ENCODE assay signal across 11 cellular contexts in the genomic region with DNA sequence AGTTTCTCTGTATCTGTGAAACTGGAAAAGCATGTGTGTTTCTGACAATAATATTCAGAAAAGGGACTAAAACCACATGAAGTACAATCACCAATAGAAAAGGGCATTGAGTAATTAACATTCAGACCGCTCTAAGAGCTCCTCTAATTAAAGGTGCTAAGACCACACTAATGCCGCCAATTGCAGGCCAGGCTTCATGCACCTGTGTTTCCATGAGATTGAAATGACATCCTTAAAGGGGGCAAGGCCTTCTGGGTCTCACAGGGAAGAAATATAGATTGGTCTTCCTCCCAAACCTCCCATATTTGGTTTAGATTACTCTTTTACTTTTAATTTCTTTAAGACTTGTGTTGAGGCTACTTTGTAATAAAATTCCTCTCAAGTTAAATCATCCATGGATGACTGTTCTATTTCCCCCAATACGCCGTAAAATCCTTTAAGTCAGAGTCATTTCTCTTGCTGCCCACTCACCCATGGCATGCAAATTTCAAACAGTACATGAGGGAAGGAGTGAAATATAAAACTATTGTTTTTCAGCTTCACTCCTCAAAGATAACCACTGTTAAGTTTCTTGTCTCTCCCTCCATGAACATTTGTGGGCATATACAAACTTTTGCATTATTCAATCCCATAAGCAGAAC.
DNase-seq lines count a peak whose midpoint lies in the region; ATAC-seq, FAIRE-seq and TF ChIP-seq lines count a peak whose summit lies in the region.
"Had no signal": no experiment of that assay in that cellular context is flagged by ENCODE, and none has a peak within 500 bp of the region (broad histone marks: within the 10 kb centered on the region; RNA-seq: fewer than 3 reads in every experiment).

No MANE protein-coding gene starts in this region.

- DNase-seq in NCI-H526 (lab: John Stamatoyannopoulos, UW), result peak; percentile 16 to 36
- DNase-seq in kidney epithelial cell (ENCODE audit: low read depth), result peak; percentile 75
- DNase-seq in GM13976 (ENCODE audit: low spot score), result no peak
- DNase-seq in sciatic nerve (ENCODE audit: low spot score), result no peak
- DNase-seq in activated T-helper 1 cell treated with anti-CD3 and anti-CD28 coated beads, Interleukin-12 subunit alpha, Interleukin-12 subunit beta, Interleukin-2, Interleukin-4 antibody, amounts not matched to agents 30 ng/mL and 10 ng/mL and 1 ng/mL, durations not matched to agents 14 hours and 24 hours and 36 hours (ENCODE audit: low spot score), result no peak
- no peak for DNase-seq in D721Med (ENCODE audit: insufficient read length, low spot score)
- DNase-seq: NK-92 treated with Interleukin-12 subunit alpha and Interleukin-12 subunit beta, amount 100 ng/mL, for 24 hours; stimulated activated CD4-positive, alpha-beta T cell treated with anti-CD3 and anti-CD28 coated beads, Interleukin-2, amount 100 ng/mL, for 48 hours had no signal

- no peaks in the 10 kb centered on the region for H3K36me3 ChIP-seq in kidney epithelial cell (ENCODE audit: control insufficient read depth, insufficient read depth, low read length)

- H3K4me3 Mint-ChIP-seq in activated T-helper 1 cell treated with anti-CD3 and anti-CD28 coated beads, Interleukin-12 subunit alpha, Interleukin-12 subunit beta, Interleukin-2, Interleukin-4 antibody, amounts not matched to agents 30 ng/mL and 10 ng/mL and 1 ng/mL, durations not matched to agents 14 hours and 24 hours and 36 hours, result no peak overlapping the region

- FAIRE-seq in D721Med (lab: Jason Lieb, UNC), result no peak
- FAIRE-seq: G401.6 had no signal

- no peaks in the 10 kb centered on the region for H3K36me3 Mint-ChIP-seq in activated T-helper 1 cell treated with anti-CD3 and anti-CD28 coated beads, Interleukin-12 subunit alpha, Interleukin-12 subunit beta, Interleukin-2, Interleukin-4 antibody, amounts not matched to agents 30 ng/mL and 10 ng/mL and 1 ng/mL, durations not matched to agents 14 hours and 24 hours and 36 hours (ENCODE audit: low read depth)

- H3K4me3 ChIP-seq in kidney epithelial cell (ENCODE audit: low read depth, low read length), result no peak overlapping the region

- intact Hi-C loops in sciatic nerve (cut with DNase I), result no loop called here
- intact Hi-C loops in activated T-helper 1 cell treated with anti-CD3 and anti-CD28 coated beads, Interleukin-12 subunit alpha, Interleukin-12 subunit beta, Interleukin-2, Interleukin-4 antibody, amounts not matched to agents 30 ng/mL and 10 ng/mL and 1 ng/mL, durations not matched to agents 14 hours and 24 hours and 36 hours (cut with micrococcal nuclease), result no loop called here

- no peaks in the 10 kb centered on the region for H3K4me1 Mint-ChIP-seq in activated T-helper 1 cell treated with anti-CD3 and anti-CD28 coated beads, Interleukin-12 subunit alpha, Interleukin-12 subunit beta, Interleukin-2, Interleukin-4 antibody, amounts not matched to agents 30 ng/mL and 10 ng/mL and 1 ng/mL, durations not matched to agents 14 hours and 24 hours and 36 hours (ENCODE audit: low read depth)

- H3K27ac Mint-ChIP-seq in activated T-helper 1 cell treated with anti-CD3 and anti-CD28 coated beads, Interleukin-12 subunit alpha, Interleukin-12 subunit beta, Interleukin-2, Interleukin-4 antibody, amounts not matched to agents 30 ng/mL and 10 ng/mL and 1 ng/mL, durations not matched to agents 14 hours and 24 hours and 36 hours, result no peak overlapping the region

- no peaks in the 10 kb centered on the region for H3K9me3 Mint-ChIP-seq in activated T-helper 1 cell treated with anti-CD3 and anti-CD28 coated beads, Interleukin-12 subunit alpha, Interleukin-12 subunit beta, Interleukin-2, Interleukin-4 antibody, amounts not matched to agents 30 ng/mL and 10 ng/mL and 1 ng/mL, durations not matched to agents 14 hours and 24 hours and 36 hours

- TF ChIP-seq CTCF in kidney epithelial cell (IDR thresholded peaks at IDR 0.05; ENCODE audit: insufficient read depth, low read length, poor library complexity, severe bottlenecking), result no peak
- no peak for TF ChIP-seq CTCF in GM13976 (IDR thresholded peaks at IDR 0.05; ENCODE audit: borderline replicate concordance, control extremely low read depth, extremely low read depth, insufficient read depth, missing control alignments)
- no peak for TF ChIP-seq CTCF in D721Med (IDR thresholded peaks at IDR 0.05; ENCODE audit: insufficient read depth, missing control alignments)

- ATAC-seq in GM18508 (IDR thresholded peaks at IDR 0.05; ENCODE audit: insufficient read depth, unreplicated experiment), result peak; percentile 57
- ATAC-seq in HG02678 (IDR thresholded peaks at IDR 0.05; ENCODE audit: unreplicated experiment), result peak; percentile 74
- ATAC-seq in sciatic nerve, result no peak

- no peaks in the 10 kb centered on the region for H3K27me3 ChIP-seq in kidney epithelial cell (ENCODE audit: control insufficient read depth, insufficient read depth, low read length)

- H3K27me3 Mint-ChIP-seq in activated T-helper 1 cell treated with anti-CD3 and anti-CD28 coated beads, Interleukin-12 subunit alpha, Interleukin-12 subunit beta, Interleukin-2, Interleukin-4 antibody, amounts not matched to agents 30 ng/mL and 10 ng/mL and 1 ng/mL, durations not matched to agents 14 hours and 24 hours and 36 hours (ENCODE audit: insufficient read depth), result no peaks in the 10 kb centered on the region

- in situ Hi-C loops in GM13976 (cut with MboI; ENCODE audit: low sequenced_read_pairs, unreplicated experiment), result no loop called here

Comparison
In these comparisons a context has a peak if more than half of its experiments do, and no peak if none do; other contexts are left out.
1. DNase-seq: peak in NCI-H526 (2 of 2) and kidney epithelial cell (single experiment); none in GM13976 (single experiment), sciatic nerve (single experiment), activated T-helper 1 cell treated with anti-CD3 and anti-CD28 coated beads, Interleukin-12 subunit alpha, Interleukin-12 subunit beta, Interleukin-2, Interleukin-4 antibody, amounts not matched to agents 30 ng/mL and 10 ng/mL and 1 ng/mL, durations not matched to agents 14 hours and 24 hours and 36 hours (single experiment) and D721Med (single experiment).